22 cellular contexts compared by ENCODE assay signal in genomic region chr3:153756816-153757215, GRCh38.
DNase-seq lines count a peak whose midpoint lies in the region; TF ChIP-seq lines count a peak whose summit lies in the region.
"Had no signal": no experiment of that assay in that cellular context is flagged by ENCODE, and none has a peak within 500 bp of the region (broad histone marks: within the 10 kb centered on the region; RNA-seq: fewer than 3 reads in every experiment).

No MANE protein-coding gene starts in this region.

- H3K36me3 ChIP-seq in adipocyte (ENCODE audit: control insufficient read depth, insufficient read depth, low read length, severe bottlenecking): no peaks in the 10 kb centered on the region
- no peaks in the 10 kb centered on the region for H3K36me3 ChIP-seq in fibroblast of lung (ENCODE audit: control insufficient read depth, insufficient read depth, low read length)
- H3K36me3 ChIP-seq: gastrocnemius medialis had no signal

- H3K27ac ChIP-seq in fibroblast of lung (ENCODE audit: insufficient read depth, low read length): no peak overlapping the region
- H3K27ac ChIP-seq: gastrocnemius medialis, SK-N-MC, skin epidermis had no signal

- no peak overlapping the region for H3K4me2 ChIP-seq in fibroblast of lung (ENCODE audit: extremely low read depth, insufficient read depth, low read length)

- H3K9me3 ChIP-seq in adipocyte (ENCODE audit: control insufficient read depth, low read length): no peaks in the 10 kb centered on the region
- H3K9me3 ChIP-seq in fibroblast of lung (ENCODE audit: control insufficient read depth, insufficient read depth, low read depth, low read length): no peaks in the 10 kb centered on the region
- H3K9me3 ChIP-seq: Caco-2, gastrocnemius medialis had no signal

- no peaks in the 10 kb centered on the region; the same call in 1 of the 2 replicates for H3K27me3 Mint-ChIP-seq in HFFc6 (ENCODE audit: insufficient read depth)
- H3K27me3 Mint-ChIP-seq: progenitor cell of endocrine pancreas, type B pancreatic cell had no signal

- H3K4me1 ChIP-seq in adipocyte (ENCODE audit: control insufficient read depth, insufficient read depth, low read length): peaks cover 29% of the 10 kb centered on the region
- no peaks in the 10 kb centered on the region for H3K4me1 ChIP-seq in fibroblast of lung (ENCODE audit: control insufficient read depth, extremely low read depth, insufficient read depth, low read length)
- H3K4me1 ChIP-seq: Caco-2, gastrocnemius medialis had no signal

- H3K27ac Mint-ChIP-seq in HFFc6: no peak overlapping the region
- H3K27ac Mint-ChIP-seq: activated T-helper 2 cell treated with anti-CD3 and anti-CD28 coated beads, Interferon-gamma antibody, Interleukin-2, Interleukin-4, amounts not matched to agents 10 μg/mL and 5 μg/mL and 100 μg/mL, durations not matched to agents 14 hours and 24 hours and 36 hours; progenitor cell of endocrine pancreas; stimulated activated naive CD8-positive, alpha-beta T cell treated with anti-CD3 and anti-CD28 coated beads, Interleukin-15, Interleukin-2, amounts not matched to agents 100 ng/mL and 50 ng/mL, for 24 hours; type B pancreatic cell had no signal

- no peaks in the 10 kb centered on the region for H3K9me3 Mint-ChIP-seq in HFFc6
- H3K9me3 Mint-ChIP-seq: activated T-helper 2 cell treated with anti-CD3 and anti-CD28 coated beads, Interferon-gamma antibody, Interleukin-2, Interleukin-4, amounts not matched to agents 10 μg/mL and 5 μg/mL and 100 μg/mL, durations not matched to agents 14 hours and 24 hours and 36 hours; stimulated activated naive CD8-positive, alpha-beta T cell treated with anti-CD3 and anti-CD28 coated beads, Interleukin-15, Interleukin-2, amounts not matched to agents 100 ng/mL and 50 ng/mL, for 24 hours; type B pancreatic cell had no signal

- no peaks in the 10 kb centered on the region for H3K27me3 ChIP-seq in adipocyte (replicated peaks; ENCODE audit: control insufficient read depth, insufficient read depth, low read length)
- H3K27me3 ChIP-seq in fibroblast of lung (ENCODE audit: control insufficient read depth, insufficient read depth, low read length): no peaks in the 10 kb centered on the region
- H3K27me3 ChIP-seq: gastrocnemius medialis had no signal

- no peaks in the 10 kb centered on the region for H3K36me3 Mint-ChIP-seq in HFFc6 (ENCODE audit: low read depth)
- H3K36me3 Mint-ChIP-seq: type B pancreatic cell had no signal

- no peaks in the 10 kb centered on the region for H4K20me1 ChIP-seq in fibroblast of lung (ENCODE audit: control insufficient read depth, extremely low read depth, insufficient read depth, low read length)

- no peak for TF ChIP-seq CTCF in HFFc6 (IDR thresholded peaks at IDR 0.05)
- no peak for TF ChIP-seq CTCF in fibroblast of lung (conservative IDR thresholded peaks at IDR 0.05 in 1 of 2, IDR thresholded peaks at IDR 0.05 in 1 of 2; ENCODE audit: low read depth in 1 of 2, low read length in 2 of 2)

- H3K4me3 ChIP-seq in adipocyte (ENCODE audit: low read length): no peak overlapping the region
- H3K4me3 ChIP-seq in fibroblast of lung (replicated peaks in 1 of 4; ENCODE audit: control extremely low read depth in 1 of 4, insufficient read depth in 1 of 4, low read depth in 3 of 4, low read length in 4 of 4): no peak overlapping the region
- H3K4me3 ChIP-seq: gastrocnemius medialis, SK-N-MC, skin epidermis had no signal

- peak; percentile 3 for DNase-seq in HFFc6
- DNase-seq in adipocyte (ENCODE audit: low read depth): peak; percentile 45
- peak; percentile 16 to 55 for DNase-seq in fibroblast of lung (ENCODE audit: low read depth in 2 of 2)
- peak; percentile 70 for DNase-seq in renal cortical epithelial cell (ENCODE audit: low read depth)
- DNase-seq in NCI-H748 treated with DMSO at 0.1 percent for 48 hours (lab: John Stamatoyannopoulos, UW): no peak
- DNase-seq in activated effector memory CD4-positive, alpha-beta T cell treated with Interleukin-2 at 50 U/mL for 16 hours: no peak
- DNase-seq in OCI-M2 (lab: John Stamatoyannopoulos, UW; ENCODE audit: unreplicated experiment): no peak
- DNase-seq: Caco-2; effector CD8-positive, alpha-beta T cell; gastrocnemius medialis; Karpas-422; mesenchymal stem cell; naive thymus-derived CD8-positive, alpha-beta T cell; NCI-H1105; NCI-H774; T-helper 9 cell had no signal

- no peak overlapping the region for H2AFZ ChIP-seq in fibroblast of lung (ENCODE audit: low read length)

- H3K9ac ChIP-seq in adipocyte (ENCODE audit: low read length): no peak overlapping the region
- H3K9ac ChIP-seq in fibroblast of lung (ENCODE audit: insufficient read depth, low read length): no peak overlapping the region

- no peaks in the 10 kb centered on the region for H3K4me1 Mint-ChIP-seq in HFFc6 (ENCODE audit: low read depth)
- H3K4me1 Mint-ChIP-seq: naive thymus-derived CD8-positive, alpha-beta T cell had no signal

- no peak overlapping the region for H3K4me3 Mint-ChIP-seq in HFFc6
- H3K4me3 Mint-ChIP-seq: naive thymus-derived CD8-positive, alpha-beta T cell; stimulated activated naive CD8-positive, alpha-beta T cell treated with anti-CD3 and anti-CD28 coated beads, Interleukin-15, Interleukin-2, amounts not matched to agents 100 ng/mL and 50 ng/mL, for 24 hours; type B pancreatic cell had no signal

- no peaks in the 10 kb centered on the region for H3K79me2 ChIP-seq in fibroblast of lung (ENCODE audit: control insufficient read depth, insufficient read depth, low read length)

Comparison
In these comparisons a context has a peak if more than half of its experiments do, and no peak if none do; other contexts are left out.
1. DNase-seq: peak in HFFc6 (single experiment), adipocyte (single experiment), fibroblast of lung (2 of 2) and renal cortical epithelial cell (single experiment); none in NCI-H748 treated with DMSO at 0.1 percent for 48 hours (single experiment), activated effector memory CD4-positive, alpha-beta T cell treated with Interleukin-2 at 50 U/mL for 16 hours (single experiment) and OCI-M2 (single experiment).